26 cellular contexts compared by ENCODE assay signal in genomic region chr18:77701977-77702376, GRCh38.
"Had no signal": no experiment of that assay in that cellular context is flagged by ENCODE, and none has a peak within 500 bp of the region (broad histone marks: within the 10 kb centered on the region; RNA-seq: fewer than 3 reads in every experiment).

No MANE protein-coding gene starts in this region.

- H3K9me3 Mint-ChIP-seq: activated naive CD4-positive, alpha-beta T cell treated with anti-CD3 and anti-CD28 coated beads for 36 hours; activated naive CD8-positive, alpha-beta T cell treated with anti-CD3 and anti-CD28 coated beads for 36 hours; activated T-cell treated with anti-CD3 and anti-CD28 coated beads, Interleukin-2, amount 50 U/mL, for 72 hours; immature natural killer cell; nephron; stimulated activated memory B cell treated with anti-CD40 and anti-IgM and Interleukin-4, amounts not matched to agents 10 μg/mL and 1 μg/mL and 100 μg/mL, for 72 hours; stimulated activated naive CD8-positive, alpha-beta T cell treated with anti-CD3 and anti-CD28 coated beads, Interleukin-15, amount 100 ng/mL, for 72 hours; type B pancreatic cell had no signal

- DNase-seq: activated CD4-positive, alpha-beta T cell treated with anti-CD3 and anti-CD28 coated beads for 4 hours; activated CD4-positive, alpha-beta T cell treated with anti-CD3 and anti-CD28 coated beads, Interleukin-2, amount 50 U/mL, for 4 hours; activated naive CD8-positive, alpha-beta T cell treated with anti-CD3 and anti-CD28 coated beads for 36 hours; activated T-cell treated with anti-CD3 and anti-CD28 coated beads for 4 hours; activated T-cell treated with anti-CD3 and anti-CD28 coated beads, Interleukin-2, amount 50 U/mL, for 72 hours; aorta; effector CD8-positive, alpha-beta T cell; kidney; left colon; mammary epithelial cell; ovary; sigmoid colon; stimulated activated CD4-positive, alpha-beta T cell treated with anti-CD3 and anti-CD28 coated beads, Interleukin-1b, Interleukin-23, amount 100 ng/mL, for 48 hours; stimulated activated CD4-positive, alpha-beta T cell treated with anti-CD3 and anti-CD28 coated beads, Interleukin-4, amount 100 ng/mL, for 4 hours; stimulated activated CD8-positive, alpha-beta memory T cell treated with anti-CD3 and anti-CD28 coated beads, Interleukin-4, amount 100 ng/mL, for 48 hours; stimulated activated naive CD8-positive, alpha-beta T cell treated with anti-CD3 and anti-CD28 coated beads, Interleukin-15, amount 100 ng/mL, for 72 hours had no signal

- H3K27me3 ChIP-seq: adrenal gland, body of pancreas, neutrophil, ovary, uterus had no signal

- H3K4me3 Mint-ChIP-seq: activated naive CD4-positive, alpha-beta T cell treated with anti-CD3 and anti-CD28 coated beads for 36 hours; activated naive CD8-positive, alpha-beta T cell treated with anti-CD3 and anti-CD28 coated beads for 36 hours; activated T-cell treated with anti-CD3 and anti-CD28 coated beads, Interleukin-2, amount 50 U/mL, for 72 hours; immature natural killer cell; nephron; stimulated activated memory B cell treated with anti-CD40 and anti-IgM and Interleukin-4, amounts not matched to agents 10 μg/mL and 1 μg/mL and 100 μg/mL, for 72 hours; stimulated activated naive CD8-positive, alpha-beta T cell treated with anti-CD3 and anti-CD28 coated beads, Interleukin-15, amount 100 ng/mL, for 72 hours; type B pancreatic cell had no signal

- H3K27ac Mint-ChIP-seq: activated naive CD4-positive, alpha-beta T cell treated with anti-CD3 and anti-CD28 coated beads for 36 hours; activated naive CD8-positive, alpha-beta T cell treated with anti-CD3 and anti-CD28 coated beads for 36 hours; activated T-cell treated with anti-CD3 and anti-CD28 coated beads, Interleukin-2, amount 50 U/mL, for 72 hours; immature natural killer cell; nephron; stimulated activated memory B cell treated with anti-CD40 and anti-IgM and Interleukin-4, amounts not matched to agents 10 μg/mL and 1 μg/mL and 100 μg/mL, for 72 hours; stimulated activated naive CD8-positive, alpha-beta T cell treated with anti-CD3 and anti-CD28 coated beads, Interleukin-15, amount 100 ng/mL, for 72 hours; type B pancreatic cell had no signal

- H3K9me3 ChIP-seq: adrenal gland, body of pancreas, neutrophil, ovary, prostate gland, sigmoid colon, uterus had no signal

- H3K36me3 Mint-ChIP-seq: activated naive CD8-positive, alpha-beta T cell treated with anti-CD3 and anti-CD28 coated beads for 36 hours; immature natural killer cell; stimulated activated memory B cell treated with anti-CD40 and anti-IgM and Interleukin-4, amounts not matched to agents 10 μg/mL and 1 μg/mL and 100 μg/mL, for 72 hours; type B pancreatic cell had no signal

- H3K36me3 ChIP-seq: adrenal gland, neutrophil, ovary, prostate gland, sigmoid colon, uterus had no signal

- H3K4me1 Mint-ChIP-seq: activated naive CD8-positive, alpha-beta T cell treated with anti-CD3 and anti-CD28 coated beads for 36 hours; immature natural killer cell; nephron; stimulated activated memory B cell treated with anti-CD40 and anti-IgM and Interleukin-4, amounts not matched to agents 10 μg/mL and 1 μg/mL and 100 μg/mL, for 72 hours; stimulated activated naive CD8-positive, alpha-beta T cell treated with anti-CD3 and anti-CD28 coated beads, Interleukin-15, amount 100 ng/mL, for 72 hours had no signal

- H3K4me3 ChIP-seq: adrenal gland, body of pancreas, ovary, prostate gland, sigmoid colon, uterus had no signal

- H3K4me1 ChIP-seq: adrenal gland, body of pancreas, prostate gland, sigmoid colon, uterus had no signal
